ENCODE assay signal across 12 cellular contexts in the genomic region with DNA sequence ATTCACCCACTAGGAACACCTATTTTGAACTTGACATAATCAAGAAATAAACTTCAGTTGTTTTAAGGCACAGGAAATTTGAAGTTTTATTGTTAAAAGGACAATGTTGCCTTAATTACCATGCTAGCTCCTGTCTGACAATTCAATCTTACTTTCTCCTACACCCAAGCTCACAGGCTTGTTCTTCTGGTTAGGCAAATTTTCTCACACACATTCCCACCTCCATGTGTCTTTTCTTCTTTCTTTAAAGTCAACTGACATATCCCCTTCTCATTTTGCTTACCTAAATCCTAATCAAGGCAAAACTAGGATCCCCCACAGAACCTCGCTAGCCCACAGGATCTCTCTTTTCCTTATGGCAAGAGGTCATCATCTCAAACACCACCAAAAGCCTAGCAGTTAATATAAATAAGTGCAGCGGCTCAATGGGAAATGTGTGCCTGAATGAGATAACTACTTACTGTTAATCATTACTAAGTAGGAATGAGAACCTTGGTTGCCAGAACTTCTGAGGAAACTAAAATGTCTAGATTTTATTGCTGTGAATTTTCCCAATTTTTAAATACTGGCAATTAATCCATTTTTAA.
DNase-seq lines count a peak whose midpoint lies in the region; ATAC-seq, FAIRE-seq and TF ChIP-seq lines count a peak whose summit lies in the region.
"Had no signal": no experiment of that assay in that cellular context is flagged by ENCODE, and none has a peak within 500 bp of the region (broad histone marks: within the 10 kb centered on the region; RNA-seq: fewer than 3 reads in every experiment).

No MANE protein-coding gene starts in this region.

- H4K20me1 ChIP-seq in BLaER1, result no peaks in the 10 kb centered on the region

- no peak overlapping the region for H3K4me3 ChIP-seq in BLaER1
- no peak overlapping the region for H3K4me3 ChIP-seq in HL-60 (replicated peaks; ENCODE audit: insufficient read depth, low read length)
- no peak overlapping the region for H3K4me3 ChIP-seq in tibial artery
- no peak overlapping the region for H3K4me3 ChIP-seq in BE2C (ENCODE audit: low read depth, low read length)
- H3K4me3 ChIP-seq: GM23248 had no signal

- H3K27ac ChIP-seq in BLaER1 (peak overlapping the region; percentile 47; the same call in 1 of the 2 replicates), HL-60 (replicated peaks) (peak overlapping the region; percentile 83), tibial artery (no peak overlapping the region)
- H3K27ac ChIP-seq: GM23248 had no signal

- peak; percentile 3 for ATAC-seq in GM19023 (IDR thresholded peaks at IDR 0.05; ENCODE audit: unreplicated experiment)

- DNase-seq in HL-60 (ENCODE audit: low read depth in 1 of 2, low spot score in 1 of 2), result no peak
- DNase-seq in tibial artery, result no peak
- no peak for DNase-seq in islet precursor cell
- DNase-seq in BE2C, result no peak
- no peak for DNase-seq in stimulated activated CD8-positive, alpha-beta memory T cell treated with anti-CD3 and anti-CD28 coated beads, Interleukin-4, amount 100 ng/mL, for 48 hours
- DNase-seq: activated CD4-positive, alpha-beta T cell treated with anti-CD3 and anti-CD28 coated beads for 4 hours; GM23248; NCI-H2081; stimulated activated CD4-positive, alpha-beta T cell treated with anti-CD3 and anti-CD28 coated beads, Interleukin-4, amount 100 ng/mL, for 24 hours had no signal

- H3K36me3 ChIP-seq in BLaER1, result no peaks in the 10 kb centered on the region
- no peaks in the 10 kb centered on the region for H3K36me3 ChIP-seq in tibial artery
- H3K36me3 ChIP-seq in BE2C, result no peaks in the 10 kb centered on the region

- TF ChIP-seq CTCF in HL-60 (IDR thresholded peaks at IDR 0.05; ENCODE audit: insufficient read depth, low read length), result no peak
- no peak for TF ChIP-seq CTCF in tibial artery (IDR thresholded peaks at IDR 0.05)
- TF ChIP-seq CTCF in BE2C (IDR thresholded peaks at IDR 0.05; ENCODE audit: low read depth, low read length), result no peak

- H3K4me2 ChIP-seq in BLaER1, result peak overlapping the region; percentile 66

- FAIRE-seq in islet of Langerhans (lab: Jason Lieb, UNC), result peak; percentile 76

- peak overlapping the region; percentile 42; the same call in 1 of the 2 replicates for H3K9ac ChIP-seq in BLaER1
- H3K9ac ChIP-seq: GM23248 had no signal

- H3K4me1 ChIP-seq in BLaER1 (peaks cover 71% of the 10 kb centered on the region), tibial artery (no peaks in the 10 kb centered on the region), BE2C (no peaks in the 10 kb centered on the region)

- intact Hi-C loops in tibial artery (cut with DNase I; ENCODE audit: low total_unique reads), result no loop called here

- H3K9me3 ChIP-seq in BLaER1 (no peaks in the 10 kb centered on the region), tibial artery (no peaks in the 10 kb centered on the region), BE2C (no peaks in the 10 kb centered on the region)

- H3K27me3 ChIP-seq in BLaER1 (no peaks in the 10 kb centered on the region), HL-60 (ENCODE audit: insufficient read depth, poor library complexity, severe bottlenecking) (no peaks in the 10 kb centered on the region), tibial artery (no peaks in the 10 kb centered on the region), BE2C (no peaks in the 10 kb centered on the region)

Comparison
In these comparisons a context has a peak if more than half of its experiments do, and no peak if none do; other contexts are left out.
1. H3K27ac ChIP-seq: peak in BLaER1 (single experiment) and HL-60 (single experiment); none in tibial artery (0 of 2).